8 cellular contexts compared by ENCODE assay signal in the genomic region with DNA sequence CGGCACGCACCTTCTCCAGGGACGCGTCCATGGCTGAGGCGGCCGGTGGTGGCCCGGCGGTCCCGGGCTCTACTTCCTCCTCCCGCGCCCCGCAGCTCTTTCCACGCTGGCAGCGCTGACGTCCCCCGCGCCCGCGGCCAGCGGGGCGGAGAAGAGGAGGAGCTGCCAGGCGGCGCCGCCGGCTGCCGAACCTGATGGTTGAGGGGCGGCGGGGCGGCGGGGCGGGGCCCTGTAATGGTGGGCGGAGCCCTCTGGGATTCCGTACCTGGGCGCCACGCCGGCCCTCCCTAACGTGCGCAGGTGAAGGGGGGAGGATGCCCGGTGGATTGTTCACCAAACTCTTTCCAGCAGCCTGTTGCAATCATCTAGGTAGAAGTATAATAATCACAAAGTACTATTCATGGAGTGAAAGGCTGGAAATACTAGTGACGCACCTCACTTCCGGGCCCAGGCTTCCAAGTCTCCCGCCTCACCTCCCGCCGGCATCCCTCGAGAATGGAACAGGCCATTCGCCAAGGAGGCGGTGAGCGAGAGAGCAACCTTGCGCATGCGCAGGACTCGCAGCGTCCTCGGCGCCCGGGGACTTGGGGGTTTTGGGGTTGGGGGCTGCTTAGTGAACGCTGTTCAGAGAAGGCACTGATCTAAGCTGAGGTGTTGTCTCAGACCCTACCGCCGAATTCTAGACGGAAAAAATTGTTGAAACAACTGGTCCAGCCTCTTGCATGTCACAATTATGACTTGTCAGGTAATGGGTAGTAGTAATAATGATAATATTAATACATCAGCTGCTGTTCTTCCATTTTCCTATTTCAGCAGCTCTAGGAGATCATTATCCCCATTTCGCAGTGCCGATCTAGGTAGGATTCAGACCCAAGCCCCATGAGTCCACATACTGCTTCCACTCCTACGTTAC. TPM values are rescaled to one million over a fixed set of nuclear protein-coding genes. Genes with fewer than 3 reads are reported as not detected.
DNase-seq lines count a peak whose midpoint lies in the region; ATAC-seq and TF ChIP-seq lines count a peak whose summit lies in the region.
"Not testable (repeated sequence)": the region's sequence is repeated elsewhere in the genome, so short reads cannot be mapped to it uniquely, and the experiment has no call there.

No MANE protein-coding gene starts in this region.

- CTCF ChIA-PET in SK-N-SH (lab: Yijun Ruan, JAX) = not testable (repeated sequence)

- ATAC-seq in HG02678 (IDR thresholded peaks at IDR 0.05; ENCODE audit: unreplicated experiment) (peak; percentile 93), omental fat pad (ENCODE audit: low FRiP score) (peak; percentile 95)

- H3K4me3 Mint-ChIP-seq in activated naive CD4-positive, alpha-beta T cell treated with anti-CD3 and anti-CD28 coated beads, Interleukin-2, amount 50 U/mL, for 24 hours = peak overlapping the region; percentile 83

- peak overlapping the region; percentile 72 for H3K27ac Mint-ChIP-seq in activated naive CD4-positive, alpha-beta T cell treated with anti-CD3 and anti-CD28 coated beads, Interleukin-2, amount 50 U/mL, for 24 hours

- H3K27me3 ChIP-seq in SK-N-SH (ENCODE audit: insufficient read depth); testis: not testable (repeated sequence)

- H3K4me3 ChIP-seq in GM12865 (ENCODE audit: low read depth, low read length) (peak overlapping the region; percentile 47), SK-N-SH (ENCODE audit: low read depth in 2 of 2, low read length in 1 of 2) (peak overlapping the region; percentile 66 to 74), testis (peak overlapping the region; percentile 78 to 93)

- POLR2A ChIA-PET in SK-N-SH (lab: Yijun Ruan, JAX) = not testable (repeated sequence)

- intact Hi-C loops in testis (cut with DNase I; ENCODE audit: low total_unique reads) = not testable (repeated sequence)

- H3K79me2 ChIP-seq in SK-N-SH (ENCODE audit: insufficient read depth) = peaks cover 33% of the 10 kb centered on the region

- not testable (repeated sequence) for H3K36me3 Mint-ChIP-seq in activated naive CD4-positive, alpha-beta T cell treated with anti-CD3 and anti-CD28 coated beads, Interleukin-2, amount 50 U/mL, for 24 hours

- not testable (repeated sequence) for H3K4me1 Mint-ChIP-seq in activated naive CD4-positive, alpha-beta T cell treated with anti-CD3 and anti-CD28 coated beads, Interleukin-2, amount 50 U/mL, for 24 hours

- H3K9me2 ChIP-seq in SK-N-SH = not testable (repeated sequence)

- not testable (repeated sequence) for TF ChIP-seq EP300 in SK-N-SH (IDR thresholded peaks at IDR 0.05; ENCODE audit: borderline replicate concordance in 1 of 2, low read depth in 1 of 2, low read length in 1 of 2)

- not testable (repeated sequence) for H3K27me3 Mint-ChIP-seq in activated naive CD4-positive, alpha-beta T cell treated with anti-CD3 and anti-CD28 coated beads, Interleukin-2, amount 50 U/mL, for 24 hours

- H3K9me3 ChIP-seq in SK-N-SH, testis: not testable (repeated sequence)

- TF ChIP-seq POLR2A in testis (IDR thresholded peaks at IDR 0.05) = not testable (repeated sequence)

- WGBS in SK-N-SH (ENCODE audit: low lambda C conversion rate) = 1% methylated on average over 31 of the region's 62 CpGs
- 1% methylated on average over 27 to 43 of the region's 62 CpGs for WGBS in testis, 2 donors

- H2AFZ ChIP-seq in SK-N-SH (ENCODE audit: low read depth) = peak overlapping the region; percentile 82; the same call in 1 of the 2 replicates

- not testable (repeated sequence) for H3K36me3 ChIP-seq in SK-N-SH (replicated peaks in 1 of 2; ENCODE audit: control insufficient read depth in 1 of 2, insufficient read depth in 2 of 2, low read length in 1 of 2); testis (ENCODE audit: low read depth, missing control alignments)

- H3K9me3 Mint-ChIP-seq in activated naive CD4-positive, alpha-beta T cell treated with anti-CD3 and anti-CD28 coated beads, Interleukin-2, amount 50 U/mL, for 24 hours = not testable (repeated sequence)

- H3K9ac ChIP-seq in SK-N-SH = peak overlapping the region; percentile 79

- H3K4me1 ChIP-seq in SK-N-SH (ENCODE audit: control insufficient read depth in 1 of 2, insufficient read depth in 2 of 2, low read depth in 1 of 2, low read length in 1 of 2); testis: not testable (repeated sequence)

- not testable (repeated sequence) for TF ChIP-seq CTCF in GM12865 (IDR thresholded peaks at IDR 0.05; ENCODE audit: insufficient read depth, low read depth, low read length, missing control alignments); SK-N-SH (IDR thresholded peaks at IDR 0.05); omental fat pad (IDR thresholded peaks at IDR 0.05); testis (IDR thresholded peaks at IDR 0.05)

- DNase-seq in GM12865 (ENCODE audit: low read depth) (peak; percentile 89), NCI-H1092 treated with DMSO at 0.1 percent for 48 hours (lab: John Stamatoyannopoulos, UW) (peak; percentile 87), SK-N-SH (peak; percentile 89), glomerular visceral epithelial cell (ENCODE audit: extremely low spot score) (peak; percentile 88), omental fat pad (ENCODE audit: low spot score) (peak; percentile 49), testis (peak; percentile 92)

- peak overlapping the region; percentile 97 for H3K4me2 ChIP-seq in SK-N-SH

- H4K20me1 ChIP-seq in SK-N-SH (ENCODE audit: insufficient read depth) = peaks cover 24% of the 10 kb centered on the region

- TF ChIP-seq RAD21 in SK-N-SH (IDR thresholded peaks at IDR 0.05; ENCODE audit: low read length) = not testable (repeated sequence)

- peak overlapping the region in 1 of 2 experiments; percentile 44; a peak in 2 of 4 replicates for H3K27ac ChIP-seq in SK-N-SH (ENCODE audit: low read depth in 2 of 2, low read length in 1 of 2)
- H3K27ac ChIP-seq in testis = peak overlapping the region; percentile 89 to 91

- H3F3A ChIP-seq in SK-N-SH (replicated peaks; ENCODE audit: insufficient read depth) = not testable (repeated sequence)

TF ChIP-seq in SK-N-SH, 30 proteins besides CTCF, POLR2A, EP300 and RAD21:
- TF ChIP-seq NRF1 (IDR thresholded peaks at IDR 0.05; ENCODE audit: low read depth, low read length) = peak; percentile 57
- 0 out of 2 replicates have a peak, but pooled peaks have one; percentile 53 for TF ChIP-seq MXI1 (IDR thresholded peaks at IDR 0.05; ENCODE audit: low read depth, low read length)

RNA-seq across cellular contexts. Expression of a gene that starts 48.1 kb away (rescaled TPM):
- polyA plus RNA-seq in SK-N-SH (2012; rRNA removed) (17.1 and 24.2 TPM in 2 replicates), testis (ENCODE audit: insufficient read depth, low read depth, low replicate concordance) (28.6 TPM)
- polyA plus RNA-seq in SK-N-SH (2012; cell fraction: cytosol; rRNA removed) = 9.5 and 11.6 TPM in 2 replicates
- polyA plus RNA-seq in SK-N-SH (2012; cell fraction: nucleus; rRNA removed) = 55.0 and 66.2 TPM in 2 replicates
- total RNA-seq in omental fat pad (10 to 100 TPM; 17.3 to 31.2 (median 24.4) TPM), testis (10 to 100 TPM; 53.6 to 56.0 TPM)
